In the genomic region with DNA sequence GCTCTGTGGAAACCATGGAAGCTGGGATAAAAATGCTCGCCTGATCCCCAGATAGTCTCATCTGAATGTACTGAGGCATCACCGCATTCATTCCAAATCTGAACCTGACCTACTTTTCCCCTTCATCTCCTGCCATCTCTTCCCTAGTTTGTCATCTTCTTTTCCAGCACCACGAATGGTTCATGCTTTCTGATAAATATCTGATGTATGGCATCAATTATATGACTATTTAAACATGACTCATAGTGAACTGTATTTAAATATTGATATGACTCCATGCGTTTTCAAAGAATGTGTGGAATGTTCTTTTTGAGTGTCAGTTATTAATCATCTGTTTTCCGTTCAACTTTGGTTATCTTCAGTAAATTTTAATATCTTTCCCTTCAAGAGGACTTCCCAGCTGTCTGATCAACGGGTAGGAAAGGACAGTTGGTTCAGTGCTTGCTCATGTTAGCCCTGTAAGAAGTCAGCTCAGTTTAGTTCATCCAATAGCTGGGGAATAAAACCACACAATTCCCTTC, we compare ENCODE assay signal across 11 cellular contexts. TPM values are rescaled to one million over a fixed set of nuclear protein-coding genes. Genes with fewer than 3 reads are reported as not detected.
DNase-seq lines count a peak whose midpoint lies in the region; ATAC-seq and TF ChIP-seq lines count a peak whose summit lies in the region.
"Had no signal": no experiment of that assay in that cellular context is flagged by ENCODE, and none has a peak within 500 bp of the region (broad histone marks: within the 10 kb centered on the region; RNA-seq: fewer than 3 reads in every experiment).

No MANE protein-coding gene starts in this region.

- no peaks in the 10 kb centered on the region for H3K27me3 ChIP-seq in trophoblast cell (ENCODE audit: insufficient read depth, low read length)
- no peaks in the 10 kb centered on the region for H3K27me3 ChIP-seq in Peyer's patch

- no peak overlapping the region for H4K91ac ChIP-seq in trophoblast cell (ENCODE audit: low read depth, low read length)

- TF ChIP-seq CTCF in RWPE1 (conservative IDR thresholded peaks at IDR 0.05; ENCODE audit: low read depth) (no peak), Peyer's patch (IDR thresholded peaks at IDR 0.05) (no peak)

- no peaks in the 10 kb centered on the region for H3K4me1 Mint-ChIP-seq in activated CD8-positive, alpha-beta T cell treated with anti-CD3 and anti-CD28 coated beads, Interleukin-2, amount 10 ng/mL, durations not matched to agents 7 days and 5 days (ENCODE audit: low read depth)
- no peaks in the 10 kb centered on the region for H3K4me1 Mint-ChIP-seq in activated CD4-positive, alpha-beta T cell treated with anti-CD3 and anti-CD28 coated beads, Interleukin-2, amount 10 ng/mL, durations not matched to agents 24 days and 14 days
- H3K4me1 Mint-ChIP-seq in activated T-cell treated with anti-CD3 and anti-CD28 coated beads, Interleukin-2, amount 50 U/mL, for 24 hours (ENCODE audit: low read depth): no peaks in the 10 kb centered on the region

- H3K18ac ChIP-seq in trophoblast cell (ENCODE audit: low read length): no peak overlapping the region

- H3K4me1 ChIP-seq in trophoblast cell (ENCODE audit: control insufficient read depth in 1 of 2, insufficient read depth in 2 of 2, low read length in 2 of 2) (peaks cover 5 to 8% of the 10 kb centered on the region in 2 experiments), Peyer's patch (no peaks in the 10 kb centered on the region)

- H3K9me3 Mint-ChIP-seq in activated CD8-positive, alpha-beta T cell treated with anti-CD3 and anti-CD28 coated beads, Interleukin-2, amount 10 ng/mL, durations not matched to agents 7 days and 5 days (ENCODE audit: insufficient read depth): no peaks in the 10 kb centered on the region
- H3K9me3 Mint-ChIP-seq in activated CD4-positive, alpha-beta T cell treated with anti-CD3 and anti-CD28 coated beads, Interleukin-2, amount 10 ng/mL, durations not matched to agents 24 days and 14 days: no peaks in the 10 kb centered on the region
- no peaks in the 10 kb centered on the region for H3K9me3 Mint-ChIP-seq in activated T-cell treated with anti-CD3 and anti-CD28 coated beads, Interleukin-2, amount 50 U/mL, for 24 hours

- H3K4ac ChIP-seq in trophoblast cell (ENCODE audit: low read depth, low read length): peak overlapping the region; percentile 62

- H3K36me3 Mint-ChIP-seq in activated CD8-positive, alpha-beta T cell treated with anti-CD3 and anti-CD28 coated beads, Interleukin-2, amount 10 ng/mL, durations not matched to agents 7 days and 5 days (ENCODE audit: low read depth): no peaks in the 10 kb centered on the region
- H3K36me3 Mint-ChIP-seq in activated CD4-positive, alpha-beta T cell treated with anti-CD3 and anti-CD28 coated beads, Interleukin-2, amount 10 ng/mL, durations not matched to agents 24 days and 14 days (ENCODE audit: low read depth): no peaks in the 10 kb centered on the region
- no peaks in the 10 kb centered on the region for H3K36me3 Mint-ChIP-seq in activated T-cell treated with anti-CD3 and anti-CD28 coated beads, Interleukin-2, amount 50 U/mL, for 24 hours (ENCODE audit: low read depth)
- H3K36me3 Mint-ChIP-seq: naive thymus-derived CD8-positive, alpha-beta T cell had no signal

- no peaks in the 10 kb centered on the region for H3K27me3 Mint-ChIP-seq in activated CD8-positive, alpha-beta T cell treated with anti-CD3 and anti-CD28 coated beads, Interleukin-2, amount 10 ng/mL, durations not matched to agents 7 days and 5 days (ENCODE audit: low read depth)
- no peaks in the 10 kb centered on the region for H3K27me3 Mint-ChIP-seq in activated CD4-positive, alpha-beta T cell treated with anti-CD3 and anti-CD28 coated beads, Interleukin-2, amount 10 ng/mL, durations not matched to agents 24 days and 14 days
- H3K27me3 Mint-ChIP-seq in activated T-cell treated with anti-CD3 and anti-CD28 coated beads, Interleukin-2, amount 50 U/mL, for 24 hours: no peaks in the 10 kb centered on the region

- no peak overlapping the region for H3K9ac ChIP-seq in trophoblast cell (ENCODE audit: low read length)

- H2AFZ ChIP-seq in trophoblast cell (ENCODE audit: insufficient read depth, low read length, poor library complexity): no peak overlapping the region

- H3K79me1 ChIP-seq in trophoblast cell (ENCODE audit: low read length): peaks cover 2% of the 10 kb centered on the region

- H3K9me3 ChIP-seq in trophoblast cell (ENCODE audit: insufficient read depth, low read depth, low read length) (no peaks in the 10 kb centered on the region), Peyer's patch (no peaks in the 10 kb centered on the region)

- no CpG with 5 or more reads among the region's 6 CpGs for WGBS in trophoblast cell (ENCODE audit: extremely low coverage, insufficient coverage, insufficient read length)

- no peak overlapping the region for H3K27ac Mint-ChIP-seq in activated CD8-positive, alpha-beta T cell treated with anti-CD3 and anti-CD28 coated beads, Interleukin-2, amount 10 ng/mL, durations not matched to agents 7 days and 5 days
- H3K27ac Mint-ChIP-seq in activated CD4-positive, alpha-beta T cell treated with anti-CD3 and anti-CD28 coated beads, Interleukin-2, amount 10 ng/mL, durations not matched to agents 24 days and 14 days: no peak overlapping the region
- H3K27ac Mint-ChIP-seq in activated T-cell treated with anti-CD3 and anti-CD28 coated beads, Interleukin-2, amount 50 U/mL, for 24 hours: no peak overlapping the region
- H3K27ac Mint-ChIP-seq: naive thymus-derived CD8-positive, alpha-beta T cell had no signal

- H3K36me3 ChIP-seq in trophoblast cell (ENCODE audit: control insufficient read depth in 1 of 2, insufficient read depth in 2 of 2, low read length in 2 of 2): peaks cover 3 to 6% of the 10 kb centered on the region in 2 experiments
- H3K36me3 ChIP-seq in Peyer's patch: no peaks in the 10 kb centered on the region

- H3K27ac ChIP-seq in RWPE1 (peak overlapping the region; percentile 70), trophoblast cell (ENCODE audit: low read depth, low read length) (no peak overlapping the region), Peyer's patch (no peak overlapping the region)

- CTCF ChIA-PET in RWPE1 (lab: Yijun Ruan, JAX): interaction anchor here (0.6 to 0.7 kb wide), 3 partner anchors 10 to 433 kb away, joined by 3 to 5 read pairs (median 5); no protein-coding TSS in a partner anchor
- CTCF ChIA-PET in activated CD8-positive, alpha-beta T cell treated with anti-CD3 and anti-CD28 coated beads, Interleukin-2, amount 10 ng/mL, durations not matched to agents 7 days and 5 days (lab: Charles Lee): no interaction called here

- H4K12ac ChIP-seq in trophoblast cell (ENCODE audit: low read depth, low read length): no peak overlapping the region

- peak; percentile 60 for DNase-seq in GM03348 (ENCODE audit: low spot score)
- peak; percentile 77 for DNase-seq in RWPE1 (ENCODE audit: low spot score)
- peak; percentile 14 for DNase-seq in fibroblast of gingiva (ENCODE audit: low read depth)
- peak in 1 of 2 donors; percentile 45 for DNase-seq in trophoblast cell
- DNase-seq in activated CD8-positive, alpha-beta T cell treated with anti-CD3 and anti-CD28 coated beads, Interleukin-2, amount 10 ng/mL, durations not matched to agents 7 days and 5 days: no peak
- DNase-seq in Peyer's patch: no peak
- no peak for DNase-seq in activated CD4-positive, alpha-beta T cell treated with anti-CD3 and anti-CD28 coated beads, Interleukin-2, amount 10 ng/mL, durations not matched to agents 24 days and 14 days
- DNase-seq in activated T-cell treated with anti-CD3 and anti-CD28 coated beads, Interleukin-2, amount 50 U/mL, for 24 hours: no peak
- DNase-seq: H7; Kasumi-1; naive thymus-derived CD8-positive, alpha-beta T cell had no signal

- H3K4me2 ChIP-seq in trophoblast cell (ENCODE audit: low read length): no peak overlapping the region

- H3K4me3 Mint-ChIP-seq in activated CD8-positive, alpha-beta T cell treated with anti-CD3 and anti-CD28 coated beads, Interleukin-2, amount 10 ng/mL, durations not matched to agents 7 days and 5 days: no peak overlapping the region
- no peak overlapping the region for H3K4me3 Mint-ChIP-seq in activated CD4-positive, alpha-beta T cell treated with anti-CD3 and anti-CD28 coated beads, Interleukin-2, amount 10 ng/mL, durations not matched to agents 24 days and 14 days
- H3K4me3 Mint-ChIP-seq in activated T-cell treated with anti-CD3 and anti-CD28 coated beads, Interleukin-2, amount 50 U/mL, for 24 hours: no peak overlapping the region
- H3K4me3 Mint-ChIP-seq: naive thymus-derived CD8-positive, alpha-beta T cell had no signal

- POLR2A ChIA-PET in RWPE1 (lab: Yijun Ruan, JAX; ENCODE audit: low non-redundant PET): no interaction called here
- POLR2A ChIA-PET in activated CD8-positive, alpha-beta T cell treated with anti-CD3 and anti-CD28 coated beads, Interleukin-2, amount 10 ng/mL, durations not matched to agents 7 days and 5 days (lab: Charles Lee): no interaction called here

- TF ChIP-seq POLR2A in Peyer's patch (IDR thresholded peaks at IDR 0.05): no peak

- peaks cover 17% of the 10 kb centered on the region for H3K79me2 ChIP-seq in trophoblast cell (ENCODE audit: control insufficient read depth, insufficient read depth, low read length, poor library complexity)

- H3K4me3 ChIP-seq in trophoblast cell (ENCODE audit: low read depth, low read length) (no peak overlapping the region), Peyer's patch (no peak overlapping the region)

- no peak overlapping the region for H2AK5ac ChIP-seq in trophoblast cell (ENCODE audit: low read length)

- no peak overlapping the region for H3K14ac ChIP-seq in trophoblast cell (ENCODE audit: low read length)

- intact Hi-C loops in activated CD4-positive, alpha-beta T cell treated with anti-CD3 and anti-CD28 coated beads, Interleukin-2, amount 10 ng/mL, durations not matched to agents 24 days and 14 days (cut with micrococcal nuclease): no loop called here

- ATAC-seq in activated CD8-positive, alpha-beta T cell treated with anti-CD3 and anti-CD28 coated beads, Interleukin-2, amount 10 ng/mL, durations not matched to agents 7 days and 5 days: no peak
- ATAC-seq: naive thymus-derived CD8-positive, alpha-beta T cell had no signal

- H4K8ac ChIP-seq in trophoblast cell (ENCODE audit: low read depth, low read length): no peak overlapping the region

- H3K23ac ChIP-seq in trophoblast cell (ENCODE audit: low read length): no peak overlapping the region

- no peak overlapping the region for H2BK5ac ChIP-seq in trophoblast cell (ENCODE audit: low read depth, low read length, poor library complexity)

- no peak overlapping the region for H2BK120ac ChIP-seq in trophoblast cell (ENCODE audit: insufficient read depth, low read length, poor library complexity)

- H2BK12ac ChIP-seq in trophoblast cell (ENCODE audit: low read length): no peak overlapping the region

RNA-seq across cellular contexts. Expression of a gene that starts 21.1 kb away (rescaled TPM):
- 550 and 590 TPM in 2 replicates for polyA plus RNA-seq in trophoblast cell (2013)
- total RNA-seq in activated CD8-positive, alpha-beta T cell treated with anti-CD3 and anti-CD28 coated beads, Interleukin-2, amount 10 ng/mL, durations not matched to agents 7 days and 5 days: not detected
- total RNA-seq in Peyer's patch: 10 to 100 TPM in 1 of 4 donors, 1 to 10 TPM in 2, not detected in 1; 6.7 to 39.6 (median 8.0) TPM
- 0.33 and 0.37 TPM in 2 replicates for total RNA-seq in activated CD4-positive, alpha-beta T cell treated with anti-CD3 and anti-CD28 coated beads, Interleukin-2, amount 10 ng/mL, durations not matched to agents 24 days and 14 days

Comparison
In these comparisons a context has a peak if more than half of its experiments do, and no peak if none do; other contexts are left out.
1. DNase-seq: peak in GM03348 (single experiment), RWPE1 (single experiment) and fibroblast of gingiva (single experiment); none in activated CD8-positive, alpha-beta T cell treated with anti-CD3 and anti-CD28 coated beads, Interleukin-2, amount 10 ng/mL, durations not matched to agents 7 days and 5 days (single experiment), Peyer's patch (0 of 3), activated CD4-positive, alpha-beta T cell treated with anti-CD3 and anti-CD28 coated beads, Interleukin-2, amount 10 ng/mL, durations not matched to agents 24 days and 14 days (single experiment) and activated T-cell treated with anti-CD3 and anti-CD28 coated beads, Interleukin-2, amount 50 U/mL, for 24 hours (single experiment).